1 cellular context compared by ENCODE assay signal in the genomic region with DNA sequence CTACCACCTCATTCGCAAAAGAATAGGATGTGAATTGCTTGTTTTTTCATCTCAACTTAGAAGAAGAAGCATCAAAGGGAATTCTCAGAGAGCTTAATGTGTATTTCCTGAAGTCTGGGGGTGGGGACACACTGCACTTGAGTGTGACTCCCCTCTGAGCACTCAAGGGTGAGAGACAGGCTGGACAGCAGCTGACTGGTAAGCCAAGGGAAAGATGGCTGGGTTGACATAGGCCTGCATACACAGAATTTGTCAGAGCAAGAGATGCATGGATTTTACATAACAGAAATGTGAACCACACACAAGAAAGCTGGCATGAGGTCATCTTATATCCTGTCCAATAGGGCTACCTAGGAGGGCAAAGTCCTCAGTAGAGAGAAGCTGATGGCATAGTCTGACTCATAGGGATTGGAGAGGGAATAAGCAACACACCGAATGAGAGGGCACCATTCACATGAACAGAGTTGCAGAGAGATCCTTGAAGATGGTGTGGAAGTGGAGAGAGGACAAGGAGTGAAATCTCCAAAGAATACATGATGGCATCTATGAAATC.
TF ChIP-seq lines count a peak whose summit lies in the region.

No MANE protein-coding gene starts in this region.

TF ChIP-seq in HepG2, 621 proteins besides CTCF, POLR2A, EP300 and RAD21 (continued from another document):
- TF ChIP-seq TFE3 (CRISPR knock-in tag; IDR thresholded peaks at IDR 0.05), result no peak
- TF ChIP-seq TGIF2 (CRISPR knock-in tag; IDR thresholded peaks at IDR 0.05), result no peak
- no peak for TF ChIP-seq GMEB2 (CRISPR knock-in tag; IDR thresholded peaks at IDR 0.05; ENCODE audit: low read depth)
- TF ChIP-seq, protein P1, sequence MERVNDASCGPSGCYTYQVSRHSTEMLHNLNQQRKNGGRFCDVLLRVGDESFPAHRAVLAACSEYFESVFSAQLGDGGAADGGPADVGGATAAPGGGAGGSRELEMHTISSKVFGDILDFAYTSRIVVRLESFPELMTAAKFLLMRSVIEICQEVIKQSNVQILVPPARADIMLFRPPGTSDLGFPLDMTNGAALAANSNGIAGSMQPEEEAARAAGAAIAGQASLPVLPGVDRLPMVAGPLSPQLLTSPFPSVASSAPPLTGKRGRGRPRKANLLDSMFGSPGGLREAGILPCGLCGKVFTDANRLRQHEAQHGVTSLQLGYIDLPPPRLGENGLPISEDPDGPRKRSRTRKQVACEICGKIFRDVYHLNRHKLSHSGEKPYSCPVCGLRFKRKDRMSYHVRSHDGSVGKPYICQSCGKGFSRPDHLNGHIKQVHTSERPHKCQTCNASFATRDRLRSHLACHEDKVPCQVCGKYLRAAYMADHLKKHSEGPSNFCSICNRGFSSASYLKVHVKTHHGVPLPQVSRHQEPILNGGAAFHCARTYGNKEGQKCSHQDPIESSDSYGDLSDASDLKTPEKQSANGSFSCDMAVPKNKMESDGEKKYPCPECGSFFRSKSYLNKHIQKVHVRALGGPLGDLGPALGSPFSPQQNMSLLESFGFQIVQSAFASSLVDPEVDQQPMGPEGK (CRISPR knock-in tag; IDR thresholded peaks at IDR 0.05), result no peak
- TF ChIP-seq RFX1 (IDR thresholded peaks at IDR 0.05), result no peak
- TF ChIP-seq, protein P2, sequence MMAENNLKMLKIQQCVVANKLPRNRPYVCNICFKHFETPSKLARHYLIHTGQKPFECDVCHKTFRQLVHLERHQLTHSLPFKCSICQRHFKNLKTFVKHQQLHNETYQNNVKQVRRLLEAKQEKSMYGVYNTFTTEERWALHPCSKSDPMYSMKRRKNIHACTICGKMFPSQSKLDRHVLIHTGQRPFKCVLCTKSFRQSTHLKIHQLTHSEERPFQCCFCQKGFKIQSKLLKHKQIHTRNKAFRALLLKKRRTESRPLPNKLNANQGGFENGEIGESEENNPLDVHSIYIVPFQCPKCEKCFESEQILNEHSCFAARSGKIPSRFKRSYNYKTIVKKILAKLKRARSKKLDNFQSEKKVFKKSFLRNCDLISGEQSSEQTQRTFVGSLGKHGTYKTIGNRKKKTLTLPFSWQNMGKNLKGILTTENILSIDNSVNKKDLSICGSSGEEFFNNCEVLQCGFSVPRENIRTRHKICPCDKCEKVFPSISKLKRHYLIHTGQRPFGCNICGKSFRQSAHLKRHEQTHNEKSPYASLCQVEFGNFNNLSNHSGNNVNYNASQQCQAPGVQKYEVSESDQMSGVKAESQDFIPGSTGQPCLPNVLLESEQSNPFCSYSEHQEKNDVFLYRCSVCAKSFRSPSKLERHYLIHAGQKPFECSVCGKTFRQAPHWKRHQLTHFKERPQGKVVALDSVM (CRISPR knock-in tag; IDR thresholded peaks at IDR 0.05), result no peak
- TF ChIP-seq, protein P3, sequence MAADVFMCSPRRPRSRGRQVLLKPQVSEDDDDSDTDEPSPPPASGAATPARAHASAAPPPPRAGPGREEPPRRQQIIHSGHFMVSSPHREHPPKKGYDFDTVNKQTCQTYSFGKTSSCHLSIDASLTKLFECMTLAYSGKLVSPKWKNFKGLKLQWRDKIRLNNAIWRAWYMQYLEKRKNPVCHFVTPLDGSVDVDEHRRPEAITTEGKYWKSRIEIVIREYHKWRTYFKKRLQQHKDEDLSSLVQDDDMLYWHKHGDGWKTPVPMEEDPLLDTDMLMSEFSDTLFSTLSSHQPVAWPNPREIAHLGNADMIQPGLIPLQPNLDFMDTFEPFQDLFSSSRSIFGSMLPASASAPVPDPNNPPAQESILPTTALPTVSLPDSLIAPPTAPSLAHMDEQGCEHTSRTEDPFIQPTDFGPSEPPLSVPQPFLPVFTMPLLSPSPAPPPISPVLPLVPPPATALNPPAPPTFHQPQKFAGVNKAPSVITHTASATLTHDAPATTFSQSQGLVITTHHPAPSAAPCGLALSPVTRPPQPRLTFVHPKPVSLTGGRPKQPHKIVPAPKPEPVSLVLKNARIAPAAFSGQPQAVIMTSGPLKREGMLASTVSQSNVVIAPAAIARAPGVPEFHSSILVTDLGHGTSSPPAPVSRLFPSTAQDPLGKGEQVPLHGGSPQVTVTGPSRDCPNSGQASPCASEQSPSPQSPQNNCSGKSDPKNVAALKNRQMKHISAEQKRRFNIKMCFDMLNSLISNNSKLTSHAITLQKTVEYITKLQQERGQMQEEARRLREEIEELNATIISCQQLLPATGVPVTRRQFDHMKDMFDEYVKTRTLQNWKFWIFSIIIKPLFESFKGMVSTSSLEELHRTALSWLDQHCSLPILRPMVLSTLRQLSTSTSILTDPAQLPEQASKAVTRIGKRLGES (CRISPR knock-in tag; IDR thresholded peaks at IDR 0.05; ENCODE audit: borderline replicate concordance), result no peak
- no peak for TF ChIP-seq ZNF326 (CRISPR knock-in tag; IDR thresholded peaks at IDR 0.05; ENCODE audit: borderline replicate concordance)
